In the genomic region with DNA sequence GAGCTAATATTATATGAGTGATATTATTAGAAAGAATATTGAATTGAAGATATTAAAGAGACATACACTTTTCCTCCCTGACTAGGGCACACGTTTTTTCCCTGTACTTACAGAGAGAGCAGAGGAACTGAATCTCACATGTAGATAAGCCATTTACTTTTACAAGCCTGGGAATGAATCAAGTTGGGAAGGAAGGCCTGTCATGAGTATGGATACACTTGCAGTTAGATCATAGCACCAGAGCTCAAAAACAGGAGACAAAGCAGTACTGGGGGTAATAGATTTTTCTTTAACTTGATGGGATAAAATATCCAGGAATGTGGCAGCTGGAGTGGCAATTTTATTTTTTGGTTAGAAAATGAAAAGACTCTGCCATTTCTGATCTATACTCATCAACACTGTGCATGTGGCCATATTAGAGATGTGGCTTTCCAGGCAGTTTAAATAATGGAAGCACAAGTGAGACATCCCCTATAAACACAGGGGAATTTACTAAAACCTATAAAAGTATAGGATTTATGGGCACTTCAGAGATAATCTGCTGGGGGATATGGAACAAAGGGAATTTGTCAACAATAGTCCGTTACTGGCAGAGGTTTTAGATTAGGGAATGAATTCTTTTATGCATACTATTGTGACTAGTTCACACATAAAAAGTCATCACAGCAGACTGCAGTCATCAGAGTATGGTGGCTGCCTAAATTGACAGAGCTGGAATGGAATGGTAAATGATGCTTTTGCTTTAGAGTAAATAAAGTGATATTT, we compare ENCODE assay signal across 17 cellular contexts.
"Had no signal": no experiment of that assay in that cellular context is flagged by ENCODE, and none has a peak within 500 bp of the region (broad histone marks: within the 10 kb centered on the region; RNA-seq: fewer than 3 reads in every experiment).

No MANE protein-coding gene starts in this region.

- H3K4me3 ChIP-seq: lower lobe of right lung, tibial nerve had no signal

- FAIRE-seq: keratinocyte, urothelium cell line had no signal

- H3K9me3 ChIP-seq: lower lobe of right lung, tibial nerve had no signal

- H3K4me1 ChIP-seq: lower lobe of right lung, tibial nerve had no signal

- H3K4me3 Mint-ChIP-seq: activated naive CD8-positive, alpha-beta T cell; activated T-helper 1 cell treated with anti-CD3 and anti-CD28 coated beads, Interleukin-12 subunit alpha, Interleukin-12 subunit beta, Interleukin-2, Interleukin-4 antibody, amounts not matched to agents 30 ng/mL and 10 ng/mL and 1 ng/mL, durations not matched to agents 14 hours and 24 hours and 36 hours; natural killer cell treated with Interleukin-12 subunit alpha and Interleukin-12 subunit beta and Interleukin-15 and Interleukin-18, amount 100 ng/mL, for 72 hours had no signal

- DNase-seq: activated CD4-positive, alpha-beta T cell treated with anti-CD3 and anti-CD28 coated beads, Interleukin-2, amount 50 U/mL, for 4 hours; effector CD4-positive, alpha-beta T cell; head of caudate nucleus; lower lobe of right lung; nucleus accumbens; posterior cingulate gyrus; stimulated activated CD4-positive, alpha-beta T cell treated with anti-CD3 and anti-CD28 coated beads, Interleukin-12 subunit alpha, Interleukin-12 subunit beta, amount 100 ng/mL, for 4 hours; stimulated activated CD4-positive, alpha-beta T cell treated with anti-CD3 and anti-CD28 coated beads, Interleukin-1b, Interleukin-23, amount 100 ng/mL, for 48 hours; stimulated activated naive CD8-positive, alpha-beta T cell treated with anti-CD3 and anti-CD28 coated beads, Interleukin-15, Interleukin-2, amounts not matched to agents 100 U/mL and 50 U/mL, for 24 hours; substantia nigra; T1000 had no signal

- H3K27me3 ChIP-seq: tibial nerve had no signal

- H3K27me3 Mint-ChIP-seq: activated naive CD8-positive, alpha-beta T cell; natural killer cell treated with Interleukin-12 subunit alpha and Interleukin-12 subunit beta and Interleukin-15 and Interleukin-18, amount 100 ng/mL, for 72 hours had no signal

- H3K36me3 Mint-ChIP-seq: activated naive CD8-positive, alpha-beta T cell; natural killer cell treated with Interleukin-12 subunit alpha and Interleukin-12 subunit beta and Interleukin-15 and Interleukin-18, amount 100 ng/mL, for 72 hours had no signal

- H3K36me3 ChIP-seq: lower lobe of right lung, tibial nerve had no signal

- H3K27ac ChIP-seq: lower lobe of right lung, tibial nerve had no signal

- H3K27ac Mint-ChIP-seq: activated naive CD8-positive, alpha-beta T cell; activated T-helper 1 cell treated with anti-CD3 and anti-CD28 coated beads, Interleukin-12 subunit alpha, Interleukin-12 subunit beta, Interleukin-2, Interleukin-4 antibody, amounts not matched to agents 30 ng/mL and 10 ng/mL and 1 ng/mL, durations not matched to agents 14 hours and 24 hours and 36 hours; natural killer cell treated with Interleukin-12 subunit alpha and Interleukin-12 subunit beta and Interleukin-15 and Interleukin-18, amount 100 ng/mL, for 72 hours had no signal
